Comparison of ENCODE assay signal across 27 cellular contexts in genomic region chr5:135005076-135005475, GRCh38. TPM values are rescaled to one million over a fixed set of nuclear protein-coding genes. Genes with fewer than 3 reads are reported as not detected.
"Had no signal": no experiment of that assay in that cellular context is flagged by ENCODE, and none has a peak within 500 bp of the region (broad histone marks: within the 10 kb centered on the region; RNA-seq: fewer than 3 reads in every experiment).

No MANE protein-coding gene starts in this region.

- H3K4me3 Mint-ChIP-seq: activated CD4-positive, alpha-beta memory T cell treated with anti-CD3 and anti-CD28 coated beads for 36 hours; activated CD4-positive, alpha-beta T cell treated with anti-CD3 and anti-CD28 coated beads, Interleukin-2, amount 10 ng/mL, durations not matched to agents 24 days and 14 days; activated T-cell treated with anti-CD3 and anti-CD28 coated beads, Interleukin-2, amount 50 U/mL, for 4 hours; activated T-helper 17 cell treated with anti-CD3 and anti-CD28 coated beads, Interleukin-2, amount 50 U/mL, for 72 hours; natural killer cell treated with Interleukin-12 subunit alpha and Interleukin-12 subunit beta and Interleukin-15 and Interleukin-18, amount 100 ng/mL, for 72 hours; stimulated activated effector memory CD8-positive, alpha-beta T cell treated with anti-CD3 and anti-CD28 coated beads, Interleukin-12 subunit alpha, Interleukin-12 subunit beta, amount 100 ng/mL, for 72 hours; stimulated activated naive CD8-positive, alpha-beta T cell treated with anti-CD3 and anti-CD28 coated beads, Interleukin-15, Interleukin-2, amounts not matched to agents 100 ng/mL and 50 ng/mL, for 24 hours; T-helper 17 cell had no signal

- H3K27me3 Mint-ChIP-seq: activated CD4-positive, alpha-beta memory T cell treated with anti-CD3 and anti-CD28 coated beads for 36 hours; activated T-helper 17 cell treated with anti-CD3 and anti-CD28 coated beads, Interleukin-2, amount 50 U/mL, for 72 hours; stimulated activated naive CD8-positive, alpha-beta T cell treated with anti-CD3 and anti-CD28 coated beads, Interleukin-15, Interleukin-2, amounts not matched to agents 100 ng/mL and 50 ng/mL, for 24 hours; T-helper 17 cell had no signal

- H3K27ac Mint-ChIP-seq: activated CD4-positive, alpha-beta memory T cell treated with anti-CD3 and anti-CD28 coated beads for 36 hours; activated CD4-positive, alpha-beta T cell treated with anti-CD3 and anti-CD28 coated beads, Interleukin-2, amount 10 ng/mL, durations not matched to agents 24 days and 14 days; activated T-helper 17 cell treated with anti-CD3 and anti-CD28 coated beads, Interleukin-2, amount 50 U/mL, for 72 hours; natural killer cell treated with Interleukin-12 subunit alpha and Interleukin-12 subunit beta and Interleukin-15 and Interleukin-18, amount 100 ng/mL, for 72 hours; stimulated activated effector memory CD8-positive, alpha-beta T cell treated with anti-CD3 and anti-CD28 coated beads, Interleukin-12 subunit alpha, Interleukin-12 subunit beta, amount 100 ng/mL, for 72 hours; stimulated activated naive CD8-positive, alpha-beta T cell treated with anti-CD3 and anti-CD28 coated beads, Interleukin-15, Interleukin-2, amounts not matched to agents 100 ng/mL and 50 ng/mL, for 24 hours; T-helper 17 cell had no signal

- H3K27me3 ChIP-seq: right lobe of liver, vagina had no signal

- H3K9me3 ChIP-seq: left ventricle myocardium inferior, mucosa of descending colon, right lobe of liver, thoracic aorta, vagina had no signal

- H3K36me3 ChIP-seq: left ventricle myocardium inferior, right lobe of liver, thoracic aorta, vagina had no signal

- H3K9me3 Mint-ChIP-seq: activated CD4-positive, alpha-beta memory T cell treated with anti-CD3 and anti-CD28 coated beads for 36 hours; activated CD4-positive, alpha-beta T cell treated with anti-CD3 and anti-CD28 coated beads, Interleukin-2, amount 10 ng/mL, durations not matched to agents 24 days and 14 days; activated T-cell treated with anti-CD3 and anti-CD28 coated beads, Interleukin-2, amount 50 U/mL, for 4 hours; activated T-helper 17 cell treated with anti-CD3 and anti-CD28 coated beads, Interleukin-2, amount 50 U/mL, for 72 hours; natural killer cell treated with Interleukin-12 subunit alpha and Interleukin-12 subunit beta and Interleukin-15 and Interleukin-18, amount 100 ng/mL, for 72 hours; stimulated activated effector memory CD8-positive, alpha-beta T cell treated with anti-CD3 and anti-CD28 coated beads, Interleukin-12 subunit alpha, Interleukin-12 subunit beta, amount 100 ng/mL, for 72 hours; stimulated activated naive CD8-positive, alpha-beta T cell treated with anti-CD3 and anti-CD28 coated beads, Interleukin-15, Interleukin-2, amounts not matched to agents 100 ng/mL and 50 ng/mL, for 24 hours had no signal

- DNase-seq: activated CD4-positive, alpha-beta memory T cell treated with anti-CD3 and anti-CD28 coated beads for 36 hours; activated CD4-positive, alpha-beta T cell treated with anti-CD3 and anti-CD28 coated beads, Interleukin-2, amount 10 ng/mL, durations not matched to agents 24 days and 14 days; activated CD4-positive, CD25-positive, alpha-beta regulatory T cell treated with anti-CD3 and anti-CD28 coated beads, Interleukin-2, amount 50 U/mL, for 72 hours; activated gamma-delta T cell treated with Interleukin-2 at 50 U/mL for 16 hours; activated naive CD4-positive, alpha-beta T cell treated with anti-CD3 and anti-CD28 coated beads, Interleukin-2, amount 50 U/mL, for 16 hours; activated T-cell treated with anti-CD3 and anti-CD28 coated beads, Interleukin-2, amount 50 U/mL, for 4 hours; dermis blood vessel endothelial cell; effector CD4-positive, alpha-beta T cell; islet precursor cell; left ventricle myocardium inferior; mesendoderm; mucosa of descending colon; right lobe of liver; stimulated activated CD4-positive, alpha-beta T cell treated with anti-CD3 and anti-CD28 coated beads, Interleukin-4, amount 100 ng/mL, for 24 hours; T-helper 17 cell; trophoblast cell had no signal

- H3K27ac ChIP-seq: left ventricle myocardium inferior, right lobe of liver, skin epidermis, thoracic aorta, vagina had no signal

- H3K4me1 Mint-ChIP-seq: activated CD4-positive, alpha-beta T cell treated with anti-CD3 and anti-CD28 coated beads, Interleukin-2, amount 10 ng/mL, durations not matched to agents 24 days and 14 days; activated T-helper 17 cell treated with anti-CD3 and anti-CD28 coated beads, Interleukin-2, amount 50 U/mL, for 72 hours; stimulated activated effector memory CD8-positive, alpha-beta T cell treated with anti-CD3 and anti-CD28 coated beads, Interleukin-12 subunit alpha, Interleukin-12 subunit beta, amount 100 ng/mL, for 72 hours; T-helper 17 cell had no signal

- H3K36me3 Mint-ChIP-seq: natural killer cell treated with Interleukin-12 subunit alpha and Interleukin-12 subunit beta and Interleukin-15 and Interleukin-18, amount 100 ng/mL, for 72 hours; stimulated activated effector memory CD8-positive, alpha-beta T cell treated with anti-CD3 and anti-CD28 coated beads, Interleukin-12 subunit alpha, Interleukin-12 subunit beta, amount 100 ng/mL, for 72 hours had no signal

- H3K4me3 ChIP-seq: left ventricle myocardium inferior, lung, mucosa of descending colon, right lobe of liver, skin epidermis, thoracic aorta, vagina had no signal

- H3K4me1 ChIP-seq: left ventricle myocardium inferior, right lobe of liver, vagina had no signal

RNA-seq across cellular contexts. Expression of gene PITX1, which starts 29.0 kb away (rescaled TPM):
- total RNA-seq: activated T-helper 17 cell treated with anti-CD3 and anti-CD28 coated beads, Interleukin-2, amount 50 U/mL, for 72 hours; frontal cortex; left ventricle myocardium inferior; natural killer cell treated with Interleukin-12 subunit alpha and Interleukin-12 subunit beta and Interleukin-15 and Interleukin-18, amount 100 ng/mL, for 72 hours; right lobe of liver; T-helper 17 cell; thoracic aorta had no signal

RNA-seq across cellular contexts. Expression of gene CATSPER3, which starts 37.4 kb away (rescaled TPM):
- total RNA-seq: epithelial cell of proximal tubule, myocyte, thoracic aorta, vagina had no signal
